ENCODE assay signal across 19 cellular contexts in genomic region chr6:35027807-35028206, GRCh38.
DNase-seq lines count a peak whose midpoint lies in the region; ATAC-seq and TF ChIP-seq lines count a peak whose summit lies in the region.
"Had no signal": no experiment of that assay in that cellular context is flagged by ENCODE, and none has a peak within 500 bp of the region (broad histone marks: within the 10 kb centered on the region; RNA-seq: fewer than 3 reads in every experiment).

No MANE protein-coding gene starts in this region.

- H2BK5ac ChIP-seq in mesenchymal stem cell (ENCODE audit: low read depth, low read length, poor library complexity, severe bottlenecking), result no peak overlapping the region

- H2BK15ac ChIP-seq in mesenchymal stem cell (ENCODE audit: low read depth, poor library complexity, severe bottlenecking), result no peak overlapping the region

- H4K8ac ChIP-seq in mesenchymal stem cell (ENCODE audit: low read length), result no peak overlapping the region

- in situ Hi-C loops in G401 (cut with HindIII; ENCODE audit: low sequenced_read_pairs), result no loop called here

- no peak overlapping the region for H3K18ac ChIP-seq in mesenchymal stem cell (ENCODE audit: low read depth in 1 of 2, low read length in 2 of 2)

- H3K9ac ChIP-seq in stomach smooth muscle (ENCODE audit: low read length in 2 of 2), result no peak overlapping the region
- no peak overlapping the region for H3K9ac ChIP-seq in mesenchymal stem cell (ENCODE audit: low read length)
- H3K9ac ChIP-seq: parathyroid adenoma had no signal

- 92% methylated on average over 2 of the region's 2 CpGs for WGBS in mesenchymal stem cell

- H3K23ac ChIP-seq in mesenchymal stem cell (ENCODE audit: low read length in 2 of 2), result no peak overlapping the region

- H3K27me3 ChIP-seq in ascending aorta (no peaks in the 10 kb centered on the region), stomach smooth muscle (ENCODE audit: control insufficient read depth in 1 of 2, insufficient read depth in 2 of 2, low read length in 2 of 2) (no peaks in the 10 kb centered on the region), mesenchymal stem cell (ENCODE audit: control insufficient read depth in 1 of 2, insufficient read depth in 1 of 2, low read length in 2 of 2) (no peaks in the 10 kb centered on the region)
- H3K27me3 ChIP-seq: testis had no signal

- H3K27me3 Mint-ChIP-seq in natural killer cell treated with Interleukin-12 subunit alpha and Interleukin-12 subunit beta and Interleukin-15 and Interleukin-18, amount 100 ng/mL, for 72 hours, result no peaks in the 10 kb centered on the region
- H3K27me3 Mint-ChIP-seq: CD8-positive, alpha-beta memory T cell; naive thymus-derived CD8-positive, alpha-beta T cell had no signal

- H3K79me1 ChIP-seq in mesenchymal stem cell (replicated peaks; ENCODE audit: low read length, poor library complexity, severe bottlenecking), result peaks cover 23% of the 10 kb centered on the region

- H4K91ac ChIP-seq in mesenchymal stem cell (ENCODE audit: low read length), result no peak overlapping the region

- H2BK120ac ChIP-seq in mesenchymal stem cell (ENCODE audit: low read depth, low read length), result no peak overlapping the region

- H3K9me3 ChIP-seq in ascending aorta (no peaks in the 10 kb centered on the region), stomach smooth muscle (ENCODE audit: control insufficient read depth in 2 of 2, low read length in 2 of 2) (no peaks in the 10 kb centered on the region), mesenchymal stem cell (ENCODE audit: control insufficient read depth, low read length) (no peaks in the 10 kb centered on the region)
- H3K9me3 ChIP-seq: testis had no signal

- DNase-seq in G401 (ENCODE audit: low spot score), result peak; percentile 95
- no peak for DNase-seq in ascending aorta (ENCODE audit: low spot score in 2 of 2)
- no peak for DNase-seq in left lobe of liver (ENCODE audit: low spot score)
- DNase-seq in AG08395 (ENCODE audit: low spot score), result no peak
- DNase-seq in mesenchymal stem cell, result no peak
- DNase-seq in natural killer cell treated with Interleukin-12 subunit alpha and Interleukin-12 subunit beta and Interleukin-15 and Interleukin-18, amount 100 ng/mL, for 72 hours (ENCODE audit: low spot score), result no peak
- DNase-seq: activated CD4-positive, alpha-beta T cell treated with anti-CD3 and anti-CD28 coated beads for 48 hours; activated gamma-delta T cell; CD8-positive, alpha-beta memory T cell; foreskin fibroblast; GOT3; naive thymus-derived CD8-positive, alpha-beta T cell; NCI-H1436 treated with DMSO at 0.1 percent for 48 hours; RPMI8226; stimulated activated CD8-positive, alpha-beta memory T cell treated with anti-CD3 and anti-CD28 coated beads, Interleukin-4, amount 100 ng/mL, for 48 hours; testis had no signal

- no peak overlapping the region for H2AK5ac ChIP-seq in mesenchymal stem cell (ENCODE audit: low read length, severe bottlenecking)

- no peak overlapping the region for H3K27ac Mint-ChIP-seq in natural killer cell treated with Interleukin-12 subunit alpha and Interleukin-12 subunit beta and Interleukin-15 and Interleukin-18, amount 100 ng/mL, for 72 hours
- H3K27ac Mint-ChIP-seq: naive thymus-derived CD8-positive, alpha-beta T cell had no signal

- no peak overlapping the region for H3K14ac ChIP-seq in mesenchymal stem cell (ENCODE audit: low read length in 2 of 2)

- H3K36me3 ChIP-seq in ascending aorta (peaks cover 0 to 4% of the 10 kb centered on the region in 2 donors), stomach smooth muscle (ENCODE audit: control insufficient read depth in 2 of 2, insufficient read depth in 2 of 2, low read length in 2 of 2) (peaks cover 5 to 6% of the 10 kb centered on the region in 2 donors), mesenchymal stem cell (ENCODE audit: control insufficient read depth in 1 of 2, insufficient read depth in 2 of 2, low read depth in 1 of 2, low read length in 2 of 2) (peaks cover 0 to 5% of the 10 kb centered on the region in 2 experiments)

- H3K36me3 Mint-ChIP-seq in natural killer cell treated with Interleukin-12 subunit alpha and Interleukin-12 subunit beta and Interleukin-15 and Interleukin-18, amount 100 ng/mL, for 72 hours, result no peaks in the 10 kb centered on the region

- TF ChIP-seq CTCF in ascending aorta (IDR thresholded peaks at IDR 0.05), result no peak

- H3K4me3 Mint-ChIP-seq in natural killer cell treated with Interleukin-12 subunit alpha and Interleukin-12 subunit beta and Interleukin-15 and Interleukin-18, amount 100 ng/mL, for 72 hours, result no peak overlapping the region
- H3K4me3 Mint-ChIP-seq: CD8-positive, alpha-beta memory T cell; naive thymus-derived CD8-positive, alpha-beta T cell had no signal

- ATAC-seq in left lobe of liver (peak; percentile 89), GM18858 (IDR thresholded peaks at IDR 0.05; ENCODE audit: unreplicated experiment) (no peak)
- ATAC-seq in natural killer cell treated with Interleukin-12 subunit alpha and Interleukin-12 subunit beta and Interleukin-15 and Interleukin-18, amount 100 ng/mL, for 72 hours, result no peak
- ATAC-seq: naive thymus-derived CD8-positive, alpha-beta T cell had no signal

- no peak overlapping the region for H3K4ac ChIP-seq in mesenchymal stem cell (ENCODE audit: low read depth in 1 of 2, low read length in 2 of 2)

- intact Hi-C loops in ascending aorta (cut with DNase I), result no loop called here

- H3K27ac ChIP-seq in ascending aorta (peak overlapping the region; percentile 91 to 97), stomach smooth muscle (ENCODE audit: low read length) (peak overlapping the region; percentile 74), mesenchymal stem cell (ENCODE audit: low read length, poor library complexity, severe bottlenecking) (no peak overlapping the region)
- H3K27ac ChIP-seq: parathyroid adenoma had no signal

- no peak overlapping the region for H2BK12ac ChIP-seq in mesenchymal stem cell (ENCODE audit: low read length in 2 of 2)

- H3K4me3 ChIP-seq in ascending aorta, result no peak overlapping the region
- H3K4me3 ChIP-seq in stomach smooth muscle (ENCODE audit: low read length in 2 of 2), result peak overlapping the region in 1 of 2 donors; percentile 22
- no peak overlapping the region for H3K4me3 ChIP-seq in mesenchymal stem cell (ENCODE audit: insufficient read depth in 1 of 2, low read depth in 1 of 2, low read length in 2 of 2)
- H3K4me3 ChIP-seq: testis had no signal

- peaks cover 24 to 81% of the 10 kb centered on the region in 2 donors for H3K4me1 ChIP-seq in ascending aorta
- H3K4me1 ChIP-seq in stomach smooth muscle (ENCODE audit: control insufficient read depth, insufficient read depth, low read length), result peaks cover 62% of the 10 kb centered on the region
- peaks cover 6% of the 10 kb centered on the region for H3K4me1 ChIP-seq in mesenchymal stem cell (ENCODE audit: control insufficient read depth, insufficient read depth, low read depth, low read length)

- no peaks in the 10 kb centered on the region for H3K9me3 Mint-ChIP-seq in natural killer cell treated with Interleukin-12 subunit alpha and Interleukin-12 subunit beta and Interleukin-15 and Interleukin-18, amount 100 ng/mL, for 72 hours
- H3K9me3 Mint-ChIP-seq: CD8-positive, alpha-beta memory T cell; naive thymus-derived CD8-positive, alpha-beta T cell had no signal

- no peak overlapping the region for H3K4me2 ChIP-seq in mesenchymal stem cell (ENCODE audit: low read length, poor library complexity, severe bottlenecking)

- H3K4me1 Mint-ChIP-seq in natural killer cell treated with Interleukin-12 subunit alpha and Interleukin-12 subunit beta and Interleukin-15 and Interleukin-18, amount 100 ng/mL, for 72 hours (ENCODE audit: low read depth in 2 of 2), result peaks cover 0 to 9% of the 10 kb centered on the region in 2 donors

- H2AFZ ChIP-seq in mesenchymal stem cell (ENCODE audit: low read depth, low read length), result no peak overlapping the region
- H2AFZ ChIP-seq: parathyroid adenoma had no signal
